In genomic region chr12:64098709-64099354, GRCh38 we compare ENCODE assay signal across 1 cellular context.
TF ChIP-seq lines count a peak whose summit lies in the region.

No MANE protein-coding gene starts in this region.

TF ChIP-seq in GM23338, 12 proteins besides CTCF, POLR2A, EP300 and RAD21 (continued from another document):
- no peak for TF ChIP-seq ZNF462 (CRISPR knock-in tag; IDR thresholded peaks at IDR 0.05)
- no peak for TF ChIP-seq ZNF114 (CRISPR knock-in tag; IDR thresholded peaks at IDR 0.05)
- TF ChIP-seq POLR2AphosphoS5 (IDR thresholded peaks at IDR 0.05; ENCODE audit: low read depth), result no peak
- no peak for TF ChIP-seq NANOG (IDR thresholded peaks at IDR 0.05; ENCODE audit: borderline replicate concordance)
- no peak for TF ChIP-seq CREB1 (CRISPR knock-in tag; IDR thresholded peaks at IDR 0.05; ENCODE audit: low read depth)
- no peak for TF ChIP-seq JUNB (IDR thresholded peaks at IDR 0.05; ENCODE audit: unreplicated experiment)
- TF ChIP-seq EZH2phosphoT487 (IDR thresholded peaks at IDR 0.05; ENCODE audit: unreplicated experiment), result no peak
